25 cellular contexts compared by ENCODE assay signal in genomic region chr2:62874881-62875383, GRCh38.
DNase-seq lines count a peak whose midpoint lies in the region; ATAC-seq, FAIRE-seq and TF ChIP-seq lines count a peak whose summit lies in the region.
"Had no signal": no experiment of that assay in that cellular context is flagged by ENCODE, and none has a peak within 500 bp of the region (broad histone marks: within the 10 kb centered on the region; RNA-seq: fewer than 3 reads in every experiment).

No MANE protein-coding gene starts in this region.

- intact Hi-C loops in HepG2 (cut with micrococcal nuclease; ENCODE audit: unreplicated experiment) (no loop called here), spleen (cut with DNase I; ENCODE audit: low total_unique reads) (no loop called here)

- H3K4me2 ChIP-seq in HepG2 (ENCODE audit: low read depth, low read length), result no peak overlapping the region
- H3K4me2 ChIP-seq: A549; BLaER1 treated with 17β-estradiol and CSF1 and Interleukin-3, amounts not matched to agents 10 nM and 100 nM had no signal

- H3K9me3 ChIP-seq in HepG2 (ENCODE audit: low read length), result peaks cover 15% of the 10 kb centered on the region
- peaks cover 5 to 39% (median 25%) of the 10 kb centered on the region in 8 donors for H3K9me3 ChIP-seq in spleen

- H3K27me3 Mint-ChIP-seq in endothelial cell (ENCODE audit: unreplicated experiment), result peaks cover 4% of the 10 kb centered on the region
- H3K27me3 Mint-ChIP-seq: B cell; CD4-positive, alpha-beta T cell had no signal

- TF ChIP-seq RAD21 in HepG2 (CRISPR knock-in tag; IDR thresholded peaks at IDR 0.05), result no peak

- H3K36me3 ChIP-seq in HepG2 (replicated peaks in 1 of 2; ENCODE audit: control insufficient read depth in 1 of 2, insufficient read depth in 2 of 2, low read length in 2 of 2) (peaks cover 33 to 90% of the 10 kb centered on the region in 2 experiments), spleen (peaks cover 0 to 73% (median 32%) of the 10 kb centered on the region in 6 donors)

- peak overlapping the region; percentile 53 for H3K4me3 Mint-ChIP-seq in endothelial cell (ENCODE audit: unreplicated experiment)
- H3K4me3 Mint-ChIP-seq: B cell; CD4-positive, alpha-beta T cell; CD8-positive, alpha-beta T cell had no signal

- no peaks in the 10 kb centered on the region for H4K20me1 ChIP-seq in HepG2 (ENCODE audit: insufficient read depth, low read length)
- H4K20me1 ChIP-seq: BLaER1 treated with 17β-estradiol and CSF1 and Interleukin-3, amounts not matched to agents 10 nM and 100 nM had no signal

- 93% methylated on average over 4 of the region's 6 CpGs for WGBS in HepG2 (ENCODE audit: low lambda C conversion rate)
- 95 to 98% (median 97%) methylated on average over 6 of the region's 6 CpGs for WGBS in spleen, 5 donors

- peaks cover 13% of the 10 kb centered on the region for H3K4me1 ChIP-seq in HepG2 (ENCODE audit: insufficient read depth, low read length)
- H3K4me1 ChIP-seq in spleen, result no peaks in the 10 kb centered on the region
- H3K4me1 ChIP-seq: BLaER1 treated with 17β-estradiol and CSF1 and Interleukin-3, amounts not matched to agents 10 nM and 100 nM; Caco-2 had no signal

- BruUV-seq in HepG2 (replicated peaks; lab: Mats Ljungman, UMichigan), result no TSS peak

- peaks cover 63% of the 10 kb centered on the region for H3K36me3 Mint-ChIP-seq in endothelial cell (ENCODE audit: low read depth, unreplicated experiment)

- POLR2A ChIA-PET in HepG2 (lab: Yijun Ruan, JAX), result no interaction called here

- H3K9me3 Mint-ChIP-seq in endothelial cell (ENCODE audit: unreplicated experiment), result no peaks in the 10 kb centered on the region

- H3K27ac Mint-ChIP-seq in endothelial cell (ENCODE audit: unreplicated experiment), result no peak overlapping the region
- H3K27ac Mint-ChIP-seq: B cell; CD4-positive, alpha-beta T cell; CD8-positive, alpha-beta T cell had no signal

- FAIRE-seq in HTR-8/SVneo (lab: Jason Lieb, UNC), result peak; percentile 58
- FAIRE-seq in HepG2 (lab: Jason Lieb, UNC), result no peak
- FAIRE-seq: D721Med, G401.6, GM12891, GM18507, GM19239 had no signal

- H3K79me2 ChIP-seq in HepG2 (ENCODE audit: insufficient read depth, low read length), result no peaks in the 10 kb centered on the region

- DNase-seq in HTR-8/SVneo (ENCODE audit: insufficient read length, low spot score) (no peak), endothelial cell (ENCODE audit: low spot score) (no peak), HepG2 (ENCODE audit: low spot score) (no peak), spleen (peak; percentile 59), T-helper 2 cell (no peak)
- DNase-seq: AML-193; Caco-2; Calu3; CD4-positive, alpha-beta T cell; CD8-positive, alpha-beta T cell; DMS79 treated with DMSO at 0.1 percent for 48 hours; GF-D8 had no signal

- H2AFZ ChIP-seq in HepG2 (ENCODE audit: low read length), result no peak overlapping the region

- no peak overlapping the region for H3K4me3 ChIP-seq in HepG2 (replicated peaks in 1 of 3; ENCODE audit: insufficient read depth in 1 of 3, low read depth in 2 of 3, low read length in 3 of 3)
- no peak overlapping the region for H3K4me3 ChIP-seq in spleen
- H3K4me3 ChIP-seq: A549; BLaER1 treated with 17β-estradiol and CSF1 and Interleukin-3, amounts not matched to agents 10 nM and 100 nM had no signal

- H3K9ac ChIP-seq in HepG2 (ENCODE audit: insufficient read depth, low read depth, low read length), result no peak overlapping the region
- H3K9ac ChIP-seq: BLaER1 treated with 17β-estradiol and CSF1 and Interleukin-3, amounts not matched to agents 10 nM and 100 nM had no signal

- no peak for TF ChIP-seq EP300 in HepG2 (IDR thresholded peaks at IDR 0.05; ENCODE audit: low read depth in 2 of 2, low read length in 2 of 2)
- TF ChIP-seq EP300 in HepG2 (CRISPR knock-in tag; IDR thresholded peaks at IDR 0.05; ENCODE audit: borderline replicate concordance), result no peak

- peak; percentile 50 for ATAC-seq in HepG2
- no peak for ATAC-seq in HG03520 (IDR thresholded peaks at IDR 0.05; ENCODE audit: unreplicated experiment)
- no peak for ATAC-seq in HG03378 (IDR thresholded peaks at IDR 0.05; ENCODE audit: unreplicated experiment)
- ATAC-seq in GM18498 (IDR thresholded peaks at IDR 0.05; ENCODE audit: unreplicated experiment), result no peak
- ATAC-seq: A549; CD8-positive, alpha-beta T cell had no signal

- in situ Hi-C loops in HepG2 (cut with HindIII; ENCODE audit: extremely low pct_ligation_motif_present, low pct_unique_long_range_greater_than_20kb), result no loop called here

- H3K27ac ChIP-seq in HepG2 (ENCODE audit: extremely low read length, insufficient read depth, low read length) (no peak overlapping the region), spleen (no peak overlapping the region)
- H3K27ac ChIP-seq: 22Rv1; A549; BLaER1 treated with 17β-estradiol and CSF1 and Interleukin-3, amounts not matched to agents 10 nM and 100 nM; C4-2B had no signal

- TF ChIP-seq CTCF in endothelial cell (IDR thresholded peaks at IDR 0.05; ENCODE audit: unreplicated experiment), result no peak
- TF ChIP-seq CTCF in HepG2 (CRISPR knock-in tag; IDR thresholded peaks at IDR 0.05), result no peak
- TF ChIP-seq CTCF in spleen (IDR thresholded peaks at IDR 0.05 in 8 of 11, conservative IDR thresholded peaks at IDR 0.05 in 3 of 11), result no peak

- CTCF ChIA-PET in HepG2 (lab: Yijun Ruan, JAX; ENCODE audit: low intra/inter-chr PET ratio, low total read pairs), result no interaction called here

- no peaks in the 10 kb centered on the region for H3K4me1 Mint-ChIP-seq in endothelial cell (ENCODE audit: unreplicated experiment)
- H3K4me1 Mint-ChIP-seq: B cell had no signal

- H3K27me3 ChIP-seq in HepG2 (ENCODE audit: control insufficient read depth in 1 of 2, insufficient read depth in 2 of 2, low read length in 2 of 2) (no peaks in the 10 kb centered on the region), spleen (replicated peaks in 1 of 7) (no peaks in the 10 kb centered on the region)
- H3K27me3 ChIP-seq: BLaER1 treated with 17β-estradiol and CSF1 and Interleukin-3, amounts not matched to agents 10 nM and 100 nM had no signal

- TF ChIP-seq POLR2A in HepG2 (IDR thresholded peaks at IDR 0.05; ENCODE audit: insufficient read depth in 1 of 2, low read depth in 2 of 2, low read length in 2 of 2) (no peak; a peak in 1 of 4 replicates), spleen (IDR thresholded peaks at IDR 0.05) (no peak)

TF ChIP-seq in HepG2, 621 proteins besides CTCF, POLR2A, EP300 and RAD21 (continues in another document):
- TF ChIP-seq GLI4 (CRISPR knock-in tag; IDR thresholded peaks at IDR 0.05; ENCODE audit: borderline replicate concordance) (no peak), HIVEP1 (CRISPR knock-in tag; IDR thresholded peaks at IDR 0.05) (no peak), UBTF (CRISPR knock-in tag; IDR thresholded peaks at IDR 0.05) (0 out of 2 replicates have a peak, but pooled peaks have one; percentile 20), AGO2 (optimal IDR thresholded peaks at IDR 0.05; ENCODE audit: low read depth, low read length) (peak; percentile 88), ZNF3 (CRISPR knock-in tag; IDR thresholded peaks at IDR 0.05) (no peak), RBM22 (optimal IDR thresholded peaks at IDR 0.05; ENCODE audit: low read length) (peak; percentile 95), RBFOX2 (IDR thresholded peaks at IDR 0.05; ENCODE audit: low read depth, low read length) (no peak), CBX1 (IDR thresholded peaks at IDR 0.05; ENCODE audit: low read depth) (no peak), POLR2AphosphoS2 (IDR thresholded peaks at IDR 0.05; ENCODE audit: low read depth, low read length) (0 out of 2 replicates have a peak, but pooled peaks have one; percentile 23)
- TF ChIP-seq, protein P1, sequence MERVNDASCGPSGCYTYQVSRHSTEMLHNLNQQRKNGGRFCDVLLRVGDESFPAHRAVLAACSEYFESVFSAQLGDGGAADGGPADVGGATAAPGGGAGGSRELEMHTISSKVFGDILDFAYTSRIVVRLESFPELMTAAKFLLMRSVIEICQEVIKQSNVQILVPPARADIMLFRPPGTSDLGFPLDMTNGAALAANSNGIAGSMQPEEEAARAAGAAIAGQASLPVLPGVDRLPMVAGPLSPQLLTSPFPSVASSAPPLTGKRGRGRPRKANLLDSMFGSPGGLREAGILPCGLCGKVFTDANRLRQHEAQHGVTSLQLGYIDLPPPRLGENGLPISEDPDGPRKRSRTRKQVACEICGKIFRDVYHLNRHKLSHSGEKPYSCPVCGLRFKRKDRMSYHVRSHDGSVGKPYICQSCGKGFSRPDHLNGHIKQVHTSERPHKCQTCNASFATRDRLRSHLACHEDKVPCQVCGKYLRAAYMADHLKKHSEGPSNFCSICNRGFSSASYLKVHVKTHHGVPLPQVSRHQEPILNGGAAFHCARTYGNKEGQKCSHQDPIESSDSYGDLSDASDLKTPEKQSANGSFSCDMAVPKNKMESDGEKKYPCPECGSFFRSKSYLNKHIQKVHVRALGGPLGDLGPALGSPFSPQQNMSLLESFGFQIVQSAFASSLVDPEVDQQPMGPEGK (CRISPR knock-in tag; IDR thresholded peaks at IDR 0.05), result no peak
